In the genomic region with DNA sequence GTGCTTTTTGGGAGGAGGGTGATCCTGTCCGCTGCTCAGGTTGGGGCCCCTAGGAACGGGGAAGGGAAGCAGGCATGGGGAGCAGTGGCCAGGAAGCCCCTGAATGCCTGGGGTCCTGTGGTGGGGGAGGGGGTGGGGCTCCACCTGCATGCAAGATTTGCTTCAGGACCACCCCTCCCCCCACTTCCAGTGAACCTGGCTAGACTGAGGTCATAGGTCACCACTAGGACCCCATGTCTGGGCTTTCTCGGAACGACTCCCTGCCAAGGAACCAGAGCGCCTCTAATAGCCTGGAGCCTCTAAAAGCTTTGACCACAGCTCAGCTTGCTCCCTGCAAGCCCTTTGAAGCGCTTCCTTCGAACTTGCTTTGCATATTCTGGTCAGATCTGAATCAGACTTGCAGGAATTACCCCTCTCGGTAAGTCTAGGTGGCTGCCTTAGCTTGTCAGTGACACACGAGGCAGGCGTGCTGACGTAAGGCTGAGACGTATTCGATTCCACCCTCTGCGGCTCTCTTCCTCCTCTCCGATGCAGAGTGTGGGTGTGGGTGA, we compare ENCODE assay signal across 8 cellular contexts. TPM values are rescaled to one million over a fixed set of nuclear protein-coding genes. Genes with fewer than 3 reads are reported as not detected.
DNase-seq lines count a peak whose midpoint lies in the region; ATAC-seq, FAIRE-seq and TF ChIP-seq lines count a peak whose summit lies in the region.

No MANE protein-coding gene starts in this region.

- peaks cover 3% of the 10 kb centered on the region for H3K36me3 Mint-ChIP-seq in neural progenitor cell

- no peaks in the 10 kb centered on the region for H3K9me2 ChIP-seq in Karpas-422 (replicated peaks; ENCODE audit: insufficient read depth, low read length)

- DNase-seq in EL = peak; percentile 97
- DNase-seq in Karpas-422 = peak; percentile 97
- peak; percentile 90 to 91 for DNase-seq in activated CD4-positive, alpha-beta T cell treated with anti-CD3 and anti-CD28 coated beads for 4 hours
- DNase-seq in dermis blood vessel endothelial cell = peak; percentile 32
- peak; percentile 61 for DNase-seq in neural progenitor cell (ENCODE audit: low spot score)
- DNase-seq in suprapubic skin (ENCODE audit: low spot score in 2 of 2) = no peak
- DNase-seq in urothelium cell line (ENCODE audit: low spot score) = no peak

- H2AFZ ChIP-seq in Karpas-422 (ENCODE audit: low read length) (no peak overlapping the region), neural progenitor cell (replicated peaks) (no peak overlapping the region)

- no peak for TF ChIP-seq EP300 in suprapubic skin (IDR thresholded peaks at IDR 0.05)

- H3F3A ChIP-seq in neural progenitor cell (ENCODE audit: low read depth) = peaks cover 61% of the 10 kb centered on the region

- H3K27ac ChIP-seq in Karpas-422 (ENCODE audit: low read length) (no peak overlapping the region), neural progenitor cell (no peak overlapping the region), suprapubic skin (peak overlapping the region; percentile 60)

- peaks cover 23% of the 10 kb centered on the region; the same call in 1 of the 2 replicates for H4K20me1 ChIP-seq in Karpas-422 (ENCODE audit: insufficient read depth, low read depth, low read length)
- peaks cover 63% of the 10 kb centered on the region for H4K20me1 ChIP-seq in neural progenitor cell (ENCODE audit: low read depth)

- H3K36me3 ChIP-seq in Karpas-422 (ENCODE audit: insufficient read depth, low read length) (no peaks in the 10 kb centered on the region), neural progenitor cell (no peaks in the 10 kb centered on the region), suprapubic skin (peaks cover 12% of the 10 kb centered on the region)

- peak overlapping the region; percentile 27 for H3K9ac ChIP-seq in Karpas-422 (ENCODE audit: low read length)
- H3K9ac ChIP-seq in neural progenitor cell = no peak overlapping the region

- H3K9me3 Mint-ChIP-seq in neural progenitor cell = no peaks in the 10 kb centered on the region

- no peak for TF ChIP-seq CTCF in neural progenitor cell (IDR thresholded peaks at IDR 0.05)
- TF ChIP-seq CTCF in suprapubic skin (IDR thresholded peaks at IDR 0.05) = no peak

- 32% methylated on average over 15 of the region's 15 CpGs for WGBS in suprapubic skin

- peaks cover 5% of the 10 kb centered on the region for H3K27me3 Mint-ChIP-seq in neural progenitor cell (ENCODE audit: insufficient read depth, low read depth)

- peak; percentile 37 for ATAC-seq in GM21717 (IDR thresholded peaks at IDR 0.05; ENCODE audit: unreplicated experiment)

- H3K27me3 ChIP-seq in Karpas-422 (ENCODE audit: low read length) = no peaks in the 10 kb centered on the region
- peaks cover 61% of the 10 kb centered on the region for H3K27me3 ChIP-seq in neural progenitor cell
- no peaks in the 10 kb centered on the region for H3K27me3 ChIP-seq in suprapubic skin

- H3K4me1 ChIP-seq in Karpas-422 (ENCODE audit: low read length) (peaks cover 35% of the 10 kb centered on the region), neural progenitor cell (peaks cover 54% of the 10 kb centered on the region), suprapubic skin (peaks cover 89% of the 10 kb centered on the region)

- H3K9me3 ChIP-seq in Karpas-422 (ENCODE audit: low read length) = no peaks in the 10 kb centered on the region
- H3K9me3 ChIP-seq in neural progenitor cell (ENCODE audit: low read depth) = no peaks in the 10 kb centered on the region
- no peaks in the 10 kb centered on the region for H3K9me3 ChIP-seq in suprapubic skin

- H3K4me2 ChIP-seq in Karpas-422 (ENCODE audit: low read depth, low read length, poor library complexity, severe bottlenecking) = peak overlapping the region; percentile 59
- H3K4me2 ChIP-seq in neural progenitor cell = peak overlapping the region; percentile 25

- peak; percentile 7 to 19 for TF ChIP-seq POLR2A in suprapubic skin (IDR thresholded peaks at IDR 0.05)

- no peak overlapping the region for H3K27ac Mint-ChIP-seq in neural progenitor cell

- no peak for FAIRE-seq in urothelium cell line (lab: Jason Lieb, UNC)

- H3K4me1 Mint-ChIP-seq in neural progenitor cell = peaks cover 69% of the 10 kb centered on the region

- peak overlapping the region; percentile 72 for H3K4me3 Mint-ChIP-seq in neural progenitor cell

- no peaks in the 10 kb centered on the region for H3K79me2 ChIP-seq in Karpas-422 (ENCODE audit: low read length)
- peaks cover 14% of the 10 kb centered on the region for H3K79me2 ChIP-seq in neural progenitor cell (ENCODE audit: low read depth)

- peak overlapping the region; percentile 45; the same call in 1 of the 2 replicates for H3K4me3 ChIP-seq in Karpas-422 (ENCODE audit: low read length)
- no peak overlapping the region for H3K4me3 ChIP-seq in neural progenitor cell
- peak overlapping the region; percentile 91 for H3K4me3 ChIP-seq in suprapubic skin

RNA-seq across cellular contexts. Expression of gene SOCS3, which starts 3.6 kb away (rescaled TPM):
- total RNA-seq in Karpas-422 (2014; rRNA removed; shearing (Covaris generic); ENCODE audit: low replicate concordance) = not detected in 2 replicates
- total RNA-seq in dermis blood vessel endothelial cell (46.4 and 130 TPM in 2 replicates), neural progenitor cell (ENCODE audit: low replicate concordance) (7.5 and 16.7 TPM in 2 replicates), suprapubic skin (100 to 1,000 TPM in 1 of 4 donors, 10 to 100 TPM in 3; 33.2 to 264 (median 60.9) TPM)

RNA-seq across cellular contexts. Expression of gene PGS1, which starts 22.2 kb away (rescaled TPM):
- 15.9 and 33.3 TPM in 2 replicates for total RNA-seq in Karpas-422 (2014; rRNA removed; shearing (Covaris generic); ENCODE audit: low replicate concordance)
- total RNA-seq in dermis blood vessel endothelial cell = 38.1 and 66.9 TPM in 2 replicates
- total RNA-seq in neural progenitor cell (ENCODE audit: low replicate concordance) = 45.2 and 65.7 TPM in 2 replicates
- 10 to 100 TPM; 23.9 to 51.7 (median 34.2) TPM for total RNA-seq in suprapubic skin

Comparison
In these comparisons a context has a peak if more than half of its experiments do, and no peak if none do; other contexts are left out.
1. DNase-seq: peak in EL (single experiment), Karpas-422 (single experiment), activated CD4-positive, alpha-beta T cell treated with anti-CD3 and anti-CD28 coated beads for 4 hours (2 of 2), dermis blood vessel endothelial cell (single experiment) and neural progenitor cell (single experiment); none in suprapubic skin (0 of 2) and urothelium cell line (single experiment).